In genomic region chr3:37795431-37796061, GRCh38 we compare ENCODE assay signal across 36 cellular contexts.
"Had no signal": no experiment of that assay in that cellular context is flagged by ENCODE, and none has a peak within 500 bp of the region (broad histone marks: within the 10 kb centered on the region; RNA-seq: fewer than 3 reads in every experiment).

No MANE protein-coding gene starts in this region.

- H3K36me3 Mint-ChIP-seq: activated CD4-positive, alpha-beta memory T cell treated with anti-CD3 and anti-CD28 coated beads for 36 hours; activated naive CD4-positive, alpha-beta T cell treated with anti-CD3 and anti-CD28 coated beads, Interleukin-2, amount 10 ng/mL, durations not matched to agents 7 days and 5 days; activated naive CD8-positive, alpha-beta T cell had no signal

- ATAC-seq: activated naive CD8-positive, alpha-beta T cell treated with anti-CD3 and anti-CD28 coated beads, Interleukin-2, amount 50 U/mL, for 24 hours; PC-3 had no signal

- DNase-seq: activated B cell treated with CpG ODN at 0.5 μM for 24 hours; activated CD4-positive, alpha-beta memory T cell treated with anti-CD3 and anti-CD28 coated beads for 36 hours; activated CD4-positive, alpha-beta T cell treated with anti-CD3 and anti-CD28 coated beads for 4 hours; activated CD4-positive, alpha-beta T cell treated with anti-CD3 and anti-CD28 coated beads, Interleukin-2, amount 50 U/mL, for 1 hour; activated CD4-positive, CD25-positive, alpha-beta regulatory T cell treated with anti-CD3 and anti-CD28 coated beads, Interleukin-2, amount 50 U/mL, for 72 hours; activated CD8-positive, alpha-beta memory T cell treated with anti-CD3 and anti-CD28 coated beads, Interleukin-2, amount 50 U/mL, for 4 hours; activated effector memory CD4-positive, alpha-beta T cell treated with Interleukin-2 at 50 U/mL for 16 hours; activated naive CD4-positive, alpha-beta T cell treated with anti-CD3 and anti-CD28 coated beads, Interleukin-2, amount 10 ng/mL, durations not matched to agents 7 days and 5 days; activated naive CD8-positive, alpha-beta T cell treated with anti-CD3 and anti-CD28 coated beads, Interleukin-2, amount 50 U/mL, for 24 hours; activated T-cell treated with anti-CD3 and anti-CD28 coated beads, Interleukin-2, amount 50 U/mL, for 48 hours; aorta; brain microvascular endothelial cell; Kasumi-1; KG1; MG63; NCI-H1092; NCI-H1436 treated with DMSO at 0.1 percent for 48 hours; NCI-H187 treated with DMSO at 0.1 percent for 48 hours; NCI-H2081; NCI-H2171 treated with DMSO at 0.1 percent for 48 hours; NCI-H2227 treated with DMSO at 0.1 percent for 48 hours; NCI-H446; NCI-H510A treated with DMSO at 0.1 percent for 48 hours; NCI-H69; NCI-H82; NK-92 treated with Interleukin-12 subunit alpha and Interleukin-12 subunit beta, amount 100 ng/mL, for 24 hours; PC-3; Peyer's patch; RPMI8226; SHP77 treated with DMSO at 0.1 percent for 48 hours; SK-N-SH had no signal

- H3K27ac Mint-ChIP-seq: activated B cell treated with CpG ODN at 0.5 μM for 24 hours; activated CD4-positive, alpha-beta memory T cell treated with anti-CD3 and anti-CD28 coated beads for 36 hours; activated naive CD4-positive, alpha-beta T cell treated with anti-CD3 and anti-CD28 coated beads, Interleukin-2, amount 10 ng/mL, durations not matched to agents 7 days and 5 days; activated naive CD8-positive, alpha-beta T cell; activated naive CD8-positive, alpha-beta T cell treated with anti-CD3 and anti-CD28 coated beads, Interleukin-2, amount 50 U/mL, for 24 hours; T-helper 1 cell treated with Interleukin-12 subunit alpha and Interleukin-12 subunit beta and Interleukin-4 antibody, amounts not matched to agents 30 μg/mL and 1 μg/mL, for 36 hours; T-helper 2 cell treated with Interferon-gamma antibody and Interleukin-4, amounts not matched to agents 5 μg/mL and 100 μg/mL, for 36 hours had no signal

- H3K9me3 Mint-ChIP-seq: activated B cell treated with CpG ODN at 0.5 μM for 24 hours; activated CD4-positive, alpha-beta memory T cell treated with anti-CD3 and anti-CD28 coated beads for 36 hours; activated naive CD4-positive, alpha-beta T cell treated with anti-CD3 and anti-CD28 coated beads, Interleukin-2, amount 10 ng/mL, durations not matched to agents 7 days and 5 days; activated naive CD8-positive, alpha-beta T cell treated with anti-CD3 and anti-CD28 coated beads, Interleukin-2, amount 50 U/mL, for 24 hours; central memory CD8-positive, alpha-beta T cell; T-helper 1 cell treated with Interleukin-12 subunit alpha and Interleukin-12 subunit beta and Interleukin-4 antibody, amounts not matched to agents 30 μg/mL and 1 μg/mL, for 36 hours; T-helper 2 cell treated with Interferon-gamma antibody and Interleukin-4, amounts not matched to agents 5 μg/mL and 100 μg/mL, for 36 hours had no signal

- H3K27me3 Mint-ChIP-seq: activated CD4-positive, alpha-beta memory T cell treated with anti-CD3 and anti-CD28 coated beads for 36 hours; activated naive CD8-positive, alpha-beta T cell had no signal

- H3K4me1 Mint-ChIP-seq: activated B cell treated with CpG ODN at 0.5 μM for 24 hours; activated naive CD4-positive, alpha-beta T cell treated with anti-CD3 and anti-CD28 coated beads, Interleukin-2, amount 10 ng/mL, durations not matched to agents 7 days and 5 days; activated naive CD8-positive, alpha-beta T cell treated with anti-CD3 and anti-CD28 coated beads, Interleukin-2, amount 50 U/mL, for 24 hours; central memory CD8-positive, alpha-beta T cell had no signal

- H3K4me3 Mint-ChIP-seq: activated B cell treated with CpG ODN at 0.5 μM for 24 hours; activated CD4-positive, alpha-beta memory T cell treated with anti-CD3 and anti-CD28 coated beads for 36 hours; activated naive CD4-positive, alpha-beta T cell treated with anti-CD3 and anti-CD28 coated beads, Interleukin-2, amount 10 ng/mL, durations not matched to agents 7 days and 5 days; activated naive CD8-positive, alpha-beta T cell; activated naive CD8-positive, alpha-beta T cell treated with anti-CD3 and anti-CD28 coated beads, Interleukin-2, amount 50 U/mL, for 24 hours; central memory CD8-positive, alpha-beta T cell; T-helper 1 cell treated with Interleukin-12 subunit alpha and Interleukin-12 subunit beta and Interleukin-4 antibody, amounts not matched to agents 30 μg/mL and 1 μg/mL, for 36 hours; T-helper 2 cell treated with Interferon-gamma antibody and Interleukin-4, amounts not matched to agents 5 μg/mL and 100 μg/mL, for 36 hours had no signal

- H3K27ac ChIP-seq: brain microvascular endothelial cell, Peyer's patch, SJSA1 had no signal
